23 cellular contexts compared by ENCODE assay signal in the genomic region with DNA sequence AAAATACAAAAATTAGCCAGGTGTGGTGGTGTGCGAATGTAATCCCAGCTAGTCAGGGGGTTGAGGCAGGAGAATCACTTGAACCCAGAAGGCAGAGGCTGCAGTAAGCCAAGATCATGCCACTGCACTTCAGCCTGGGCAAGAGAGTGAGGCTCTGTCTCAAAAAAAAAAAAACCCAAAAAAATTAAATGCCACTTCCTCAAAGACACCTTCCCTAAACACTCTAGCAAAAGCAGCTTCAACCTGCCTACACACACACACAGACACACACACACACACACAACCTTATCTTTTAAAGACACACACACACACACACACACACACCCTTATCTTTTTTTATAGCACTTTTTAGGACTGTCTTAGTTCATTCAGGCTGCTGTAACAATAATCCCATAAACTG.
"Had no signal": no experiment of that assay in that cellular context is flagged by ENCODE, and none has a peak within 500 bp of the region (broad histone marks: within the 10 kb centered on the region; RNA-seq: fewer than 3 reads in every experiment).

No MANE protein-coding gene starts in this region.

- H3K79me2 ChIP-seq: parathyroid adenoma had no signal

- H3K27ac ChIP-seq: colonic mucosa, foreskin keratinocyte, parathyroid adenoma, psoas muscle, right lobe of liver, stomach, thoracic aorta, transverse colon had no signal

- H3K4me3 Mint-ChIP-seq: endodermal cell; nephron; stimulated activated memory B cell treated with anti-CD40 and anti-IgM and Interleukin-4, amounts not matched to agents 10 μg/mL and 1 μg/mL and 100 μg/mL, for 72 hours had no signal

- H3K4me1 Mint-ChIP-seq: stimulated activated memory B cell treated with anti-CD40 and anti-IgM and Interleukin-4, amounts not matched to agents 10 μg/mL and 1 μg/mL and 100 μg/mL, for 72 hours had no signal

- H3K36me3 Mint-ChIP-seq: stimulated activated memory B cell treated with anti-CD40 and anti-IgM and Interleukin-4, amounts not matched to agents 10 μg/mL and 1 μg/mL and 100 μg/mL, for 72 hours had no signal

- H3K4me1 ChIP-seq: colonic mucosa, foreskin keratinocyte, parathyroid adenoma, psoas muscle, right lobe of liver, stomach, transverse colon had no signal

- DNase-seq: colonic mucosa; effector CD4-positive, alpha-beta T cell; endodermal cell; erythroblast; foreskin keratinocyte; head of caudate nucleus; hippocampal formation; left colon; left ventricle myocardium superior; mesenchymal stem cell; midbrain; psoas muscle; retina; right lobe of liver; stimulated activated CD4-positive, alpha-beta T cell treated with anti-CD3 and anti-CD28 coated beads, Interleukin-4, amount 100 ng/mL, for 24 hours; stomach; substantia nigra; transverse colon had no signal

- H3K27ac Mint-ChIP-seq: endodermal cell; nephron; stimulated activated memory B cell treated with anti-CD40 and anti-IgM and Interleukin-4, amounts not matched to agents 10 μg/mL and 1 μg/mL and 100 μg/mL, for 72 hours had no signal

- H3K9me3 ChIP-seq: colonic mucosa, psoas muscle, right lobe of liver, stomach, thoracic aorta, transverse colon had no signal

- H3K27me3 Mint-ChIP-seq: stimulated activated memory B cell treated with anti-CD40 and anti-IgM and Interleukin-4, amounts not matched to agents 10 μg/mL and 1 μg/mL and 100 μg/mL, for 72 hours had no signal

- H2AFZ ChIP-seq: parathyroid adenoma had no signal

- ATAC-seq: foreskin keratinocyte, left colon, left ventricle myocardium superior, psoas muscle, right lobe of liver had no signal

- H3K9me3 Mint-ChIP-seq: endodermal cell, nephron had no signal

- H3K27me3 ChIP-seq: colonic mucosa, foreskin keratinocyte, right lobe of liver, stomach, transverse colon had no signal

- H3K9ac ChIP-seq: parathyroid adenoma had no signal

- H3K4me3 ChIP-seq: colonic mucosa, lung, psoas muscle, right lobe of liver, stomach, thoracic aorta, transverse colon had no signal

- H3K36me3 ChIP-seq: colonic mucosa, right lobe of liver, stomach, thoracic aorta, transverse colon had no signal
